25 cellular contexts compared by ENCODE assay signal in the genomic region with DNA sequence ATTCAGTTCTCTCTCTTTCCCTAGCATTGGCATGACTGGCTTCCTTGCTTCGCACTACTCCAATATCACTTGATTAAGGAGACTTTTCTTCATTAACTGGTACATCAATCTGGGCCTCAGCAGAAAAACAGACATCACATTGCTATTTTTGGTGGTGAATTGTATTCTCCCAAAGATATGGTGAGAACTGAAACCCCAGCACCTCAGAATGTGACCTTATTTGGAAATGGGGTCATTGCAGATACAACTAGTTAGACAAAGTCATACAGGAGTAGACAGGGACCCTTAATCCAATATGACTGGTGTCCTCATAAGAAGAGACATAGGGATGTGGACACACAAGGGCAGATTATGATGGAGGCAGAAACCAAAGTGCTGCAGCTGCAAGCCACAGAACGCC. TPM values are rescaled to one million over a fixed set of nuclear protein-coding genes. Genes with fewer than 3 reads are reported as not detected.
A peak's percentile ranks its signal among the peaks of the same experiment; 100 is the strongest.
DNase-seq lines count a peak whose midpoint lies in the region; TF ChIP-seq lines count a peak whose summit lies in the region.
"Had no signal": no experiment of that assay in that cellular context is flagged by ENCODE, and none has a peak within 500 bp of the region (broad histone marks: within the 10 kb centered on the region; RNA-seq: fewer than 3 reads in every experiment).

No MANE protein-coding gene starts in this region.

- H3K27me3 ChIP-seq in KMS-11 (ENCODE audit: insufficient read depth, low read depth) = no peaks in the 10 kb centered on the region
- H3K27me3 ChIP-seq in brain microvascular endothelial cell (replicated peaks) = no peaks in the 10 kb centered on the region
- H3K27me3 ChIP-seq: colonic mucosa, esophagus squamous epithelium, upper lobe of left lung had no signal

- H4K20me1 ChIP-seq in KMS-11 (ENCODE audit: insufficient read depth) = no peaks in the 10 kb centered on the region

- no peaks in the 10 kb centered on the region for H3K27me3 Mint-ChIP-seq in mesothelial cell of epicardium (ENCODE audit: low read depth)
- no peaks in the 10 kb centered on the region for H3K27me3 Mint-ChIP-seq in type B pancreatic cell

- H3K9me3 Mint-ChIP-seq in mesothelial cell of epicardium (no peaks in the 10 kb centered on the region), type B pancreatic cell (no peaks in the 10 kb centered on the region)
- H3K9me3 Mint-ChIP-seq: activated CD4-positive, alpha-beta memory T cell treated with anti-CD3 and anti-CD28 coated beads for 36 hours; activated naive CD4-positive, alpha-beta T cell treated with anti-CD3 and anti-CD28 coated beads, Interleukin-2, amount 50 U/mL, for 24 hours; nephron progenitor cell; T-cell had no signal

- no peaks in the 10 kb centered on the region for H3K36me3 ChIP-seq in KMS-11 (ENCODE audit: insufficient read depth)
- H3K36me3 ChIP-seq in brain microvascular endothelial cell (replicated peaks) = no peaks in the 10 kb centered on the region
- H3K36me3 ChIP-seq: colonic mucosa, esophagus squamous epithelium, spleen, upper lobe of left lung had no signal

- H3K27ac ChIP-seq in KMS-11 (no peak overlapping the region), brain microvascular endothelial cell (peak overlapping the region; percentile 45)
- H3K27ac ChIP-seq: colonic mucosa, esophagus squamous epithelium, parathyroid adenoma, upper lobe of left lung had no signal

- H2AFZ ChIP-seq in KMS-11 (ENCODE audit: low read depth) = no peak overlapping the region
- H2AFZ ChIP-seq: parathyroid adenoma had no signal

- no peak overlapping the region for H3K9ac ChIP-seq in KMS-11
- H3K9ac ChIP-seq: parathyroid adenoma had no signal

- no peak overlapping the region for H3K4me3 ChIP-seq in KMS-11 (IDR thresholded peaks at IDR 0.05; ENCODE audit: insufficient read depth, low read depth, low read length)
- no peak overlapping the region for H3K4me3 ChIP-seq in brain microvascular endothelial cell (ENCODE audit: low read depth, low read length)
- H3K4me3 ChIP-seq: colonic mucosa, esophagus squamous epithelium, spleen, upper lobe of left lung had no signal

- DNase-seq in brain microvascular endothelial cell (no peak), mesothelial cell of epicardium (ENCODE audit: low spot score in 2 of 2, unreplicated experiment in 2 of 2) (no peak), type B pancreatic cell (ENCODE audit: extremely low spot score, unreplicated experiment) (no peak), erythroblast (lab: John Stamatoyannopoulos, UW) (no peak), activated gamma-delta T cell (lab: John Stamatoyannopoulos, UW) (no peak), T-helper 1 cell (no peak)
- DNase-seq: activated CD4-positive, alpha-beta memory T cell treated with anti-CD3 and anti-CD28 coated beads for 36 hours; activated CD4-positive, CD25-positive, alpha-beta regulatory T cell; activated CD8-positive, alpha-beta memory T cell treated with anti-CD3 and anti-CD28 coated beads, Interleukin-2, amount 50 U/mL, for 4 hours; Calu3; colonic mucosa; esophagus squamous epithelium; midbrain; NCI-H1048; NCI-H187 treated with DMSO at 0.1 percent for 48 hours; NCI-H524 treated with DMSO at 0.1 percent for 48 hours; nephron progenitor cell; SIG-M5; spleen; T-cell; upper lobe of left lung had no signal

- in situ Hi-C loops in brain microvascular endothelial cell (cut with HindIII; ENCODE audit: low pct_ligation_motif_present, low sequenced_read_pairs) = no loop called here

- H3K4me3 Mint-ChIP-seq in mesothelial cell of epicardium = no peak overlapping the region
- H3K4me3 Mint-ChIP-seq in type B pancreatic cell = no peak overlapping the region
- H3K4me3 Mint-ChIP-seq: activated CD4-positive, alpha-beta memory T cell treated with anti-CD3 and anti-CD28 coated beads for 36 hours; activated naive CD4-positive, alpha-beta T cell treated with anti-CD3 and anti-CD28 coated beads, Interleukin-2, amount 50 U/mL, for 24 hours; nephron progenitor cell; T-cell had no signal

- H3K36me3 Mint-ChIP-seq in mesothelial cell of epicardium (no peaks in the 10 kb centered on the region), type B pancreatic cell (no peaks in the 10 kb centered on the region)
- H3K36me3 Mint-ChIP-seq: activated CD4-positive, alpha-beta memory T cell treated with anti-CD3 and anti-CD28 coated beads for 36 hours; activated naive CD4-positive, alpha-beta T cell treated with anti-CD3 and anti-CD28 coated beads, Interleukin-2, amount 50 U/mL, for 24 hours; CD14-positive monocyte; T-cell had no signal

- TF ChIP-seq CTCF in KMS-11 (conservative IDR thresholded peaks at IDR 0.05; ENCODE audit: low read depth, low read length) = no peak
- no peak for TF ChIP-seq CTCF in brain microvascular endothelial cell (IDR thresholded peaks at IDR 0.05; ENCODE audit: low read depth, low read length, missing control alignments)
- no peak for TF ChIP-seq CTCF in mesothelial cell of epicardium (IDR thresholded peaks at IDR 0.05; ENCODE audit: unreplicated experiment)
- no peak for TF ChIP-seq CTCF in type B pancreatic cell (conservative IDR thresholded peaks at IDR 0.05)

- TF ChIP-seq POLR2A in erythroblast (IDR thresholded peaks at IDR 0.05; ENCODE audit: low read length) = no peak

- H3K27ac Mint-ChIP-seq in mesothelial cell of epicardium = peak overlapping the region; percentile 54
- peak overlapping the region; percentile 74 for H3K27ac Mint-ChIP-seq in type B pancreatic cell
- H3K27ac Mint-ChIP-seq: activated CD4-positive, alpha-beta memory T cell treated with anti-CD3 and anti-CD28 coated beads for 36 hours; activated naive CD4-positive, alpha-beta T cell treated with anti-CD3 and anti-CD28 coated beads, Interleukin-2, amount 50 U/mL, for 24 hours; nephron progenitor cell; T-cell had no signal

- no peaks in the 10 kb centered on the region for H3K79me2 ChIP-seq in KMS-11 (ENCODE audit: insufficient read depth, low read depth)
- H3K79me2 ChIP-seq: parathyroid adenoma had no signal

- H3K4me1 Mint-ChIP-seq in mesothelial cell of epicardium = peaks cover 13% of the 10 kb centered on the region
- H3K4me1 Mint-ChIP-seq in type B pancreatic cell (ENCODE audit: unreplicated experiment) = peaks cover 17% of the 10 kb centered on the region
- H3K4me1 Mint-ChIP-seq: T-cell had no signal

- H3K4me1 ChIP-seq in KMS-11 (ENCODE audit: low read depth, poor library complexity, severe bottlenecking) = peaks cover 24% of the 10 kb centered on the region
- H3K4me1 ChIP-seq: colonic mucosa, parathyroid adenoma had no signal

- H3K4me2 ChIP-seq in KMS-11 = 0 out of 2 replicates have a peak overlapping the region, but pooled peaks have one; percentile 25

RNA-seq across cellular contexts. Expression of gene RAD23B, which starts 7.5 kb away (rescaled TPM):
- 97.5 to 105 TPM (median 101 TPM) in 3 replicates for total RNA-seq in mesothelial cell of epicardium
- total RNA-seq in type B pancreatic cell (ENCODE audit: low replicate concordance) = 134 and 186 TPM in 2 replicates
